8 cellular contexts compared by ENCODE assay signal in genomic region chr3:44954962-44955361, GRCh38. TPM values are rescaled to one million over a fixed set of nuclear protein-coding genes. Genes with fewer than 3 reads are reported as not detected.
A peak's percentile ranks its signal among the peaks of the same experiment; 100 is the strongest.
DNase-seq lines count a peak whose midpoint lies in the region; ATAC-seq, FAIRE-seq and TF ChIP-seq lines count a peak whose summit lies in the region.

No MANE protein-coding gene starts in this region.

- ATAC-seq in HG02763 (IDR thresholded peaks at IDR 0.05; ENCODE audit: unreplicated experiment) (peak; percentile 61), lung (ENCODE audit: insufficient read depth, low FRiP score) (peak; percentile 21), sciatic nerve (no peak)

- DNase-seq in GM12892 (ENCODE audit: insufficient read length) (peak; percentile 29), RPMI8226 (peak; percentile 60), lung (ENCODE audit: low spot score) (no peak), glutamatergic neuron (no peak), RKO (ENCODE audit: low spot score) (no peak), sciatic nerve (ENCODE audit: low spot score) (no peak)
- no peak for DNase-seq in T-helper 2 cell treated with Interferon-gamma antibody and Interleukin-4, amounts not matched to agents 5 μg/mL and 100 μg/mL, for 36 hours (ENCODE audit: low spot score)

- WGBS in lung, 2 donors, result 14 to 32% methylated on average over 3 of the region's 3 CpGs

- H3K4me3 ChIP-seq in lung, result no peak overlapping the region

- TF ChIP-seq POLR2A in GM12892 (IDR thresholded peaks at IDR 0.05; ENCODE audit: low read depth, low read length), result no peak

- H3K27ac ChIP-seq in lung (ENCODE audit: low read depth in 1 of 2, low read length in 1 of 2), result peak overlapping the region in 1 of 2 donors; percentile 85

- no peak overlapping the region for H3K4me3 Mint-ChIP-seq in glutamatergic neuron (ENCODE audit: unreplicated experiment)
- no peak overlapping the region for H3K4me3 Mint-ChIP-seq in T-helper 2 cell treated with Interferon-gamma antibody and Interleukin-4, amounts not matched to agents 5 μg/mL and 100 μg/mL, for 36 hours

- no peaks in the 10 kb centered on the region for H3K36me3 Mint-ChIP-seq in glutamatergic neuron (ENCODE audit: unreplicated experiment)
- peaks cover 4% of the 10 kb centered on the region for H3K36me3 Mint-ChIP-seq in T-helper 2 cell treated with Interferon-gamma antibody and Interleukin-4, amounts not matched to agents 5 μg/mL and 100 μg/mL, for 36 hours (ENCODE audit: low read depth)

- no peaks in the 10 kb centered on the region for H3K27me3 ChIP-seq in lung (ENCODE audit: control insufficient read depth, insufficient read depth)

- H3K27ac Mint-ChIP-seq in glutamatergic neuron (ENCODE audit: unreplicated experiment), result no peak overlapping the region
- H3K27ac Mint-ChIP-seq in T-helper 2 cell treated with Interferon-gamma antibody and Interleukin-4, amounts not matched to agents 5 μg/mL and 100 μg/mL, for 36 hours, result no peak overlapping the region

- H3K27me3 Mint-ChIP-seq in glutamatergic neuron (ENCODE audit: unreplicated experiment), result peaks cover 1% of the 10 kb centered on the region
- no peaks in the 10 kb centered on the region for H3K27me3 Mint-ChIP-seq in T-helper 2 cell treated with Interferon-gamma antibody and Interleukin-4, amounts not matched to agents 5 μg/mL and 100 μg/mL, for 36 hours (ENCODE audit: low read depth)

- TF ChIP-seq CTCF in lung (IDR thresholded peaks at IDR 0.05; ENCODE audit: control extremely low read depth, extremely low read depth) (no peak), glutamatergic neuron (IDR thresholded peaks at IDR 0.05; ENCODE audit: partially characterized antibody, unreplicated experiment) (no peak)

- H3K9me3 ChIP-seq in lung (ENCODE audit: control insufficient read depth in 2 of 2, insufficient read depth in 1 of 2, low read length in 1 of 2), result no peaks in the 10 kb centered on the region

- H3K4me1 Mint-ChIP-seq in glutamatergic neuron (ENCODE audit: low read depth, unreplicated experiment), result peaks cover 39% of the 10 kb centered on the region
- H3K4me1 Mint-ChIP-seq in T-helper 2 cell treated with Interferon-gamma antibody and Interleukin-4, amounts not matched to agents 5 μg/mL and 100 μg/mL, for 36 hours (ENCODE audit: low read depth), result peaks cover 5% of the 10 kb centered on the region

- H3K36me3 ChIP-seq in lung (ENCODE audit: control insufficient read depth in 2 of 2, insufficient read depth in 2 of 2, low read length in 2 of 2), result peaks cover 9 to 13% of the 10 kb centered on the region in 2 donors

- intact Hi-C loops in sciatic nerve (cut with DNase I), result no loop called here

- FAIRE-seq in GM12892 (lab: Jason Lieb, UNC), result no peak

- H3K4me1 ChIP-seq in lung (ENCODE audit: control insufficient read depth in 2 of 2, insufficient read depth in 2 of 2, low read length in 2 of 2), result peaks cover 0 to 20% of the 10 kb centered on the region in 2 donors

- H3K9me3 Mint-ChIP-seq in glutamatergic neuron (ENCODE audit: unreplicated experiment), result peaks cover 3% of the 10 kb centered on the region
- no peaks in the 10 kb centered on the region for H3K9me3 Mint-ChIP-seq in T-helper 2 cell treated with Interferon-gamma antibody and Interleukin-4, amounts not matched to agents 5 μg/mL and 100 μg/mL, for 36 hours

RNA-seq across cellular contexts. Expression of gene ZDHHC3, which starts 21.0 kb away (rescaled TPM):
- polyA plus RNA-seq in GM12892 (2012; ENCODE audit: missing spikeins), result 18.0 TPM
- 10 to 100 TPM; 93.9 to 96.2 TPM for total RNA-seq in lung
- 10 to 100 TPM; 49.8 to 62.0 TPM for polyA plus RNA-seq in lung
- 52.4 TPM for total RNA-seq in glutamatergic neuron (ENCODE audit: unreplicated experiment)
- total RNA-seq in sciatic nerve, result 85.1 TPM

RNA-seq across cellular contexts. Expression of gene EXOSC7, which starts 21.1 kb away (rescaled TPM):
- polyA plus RNA-seq in GM12892 (2012; ENCODE audit: missing spikeins), result 72.4 TPM
- total RNA-seq in lung (10 to 100 TPM; 37.4 to 52.3 TPM), glutamatergic neuron (ENCODE audit: unreplicated experiment) (30.9 TPM), sciatic nerve (36.9 TPM)
- polyA plus RNA-seq in lung, result 10 to 100 TPM; 40.8 to 67.2 TPM

Comparison
In these comparisons a context has a peak if more than half of its experiments do, and no peak if none do; other contexts are left out.
1. DNase-seq: peak in GM12892 (single experiment) and RPMI8226 (single experiment); none in lung (single experiment), glutamatergic neuron (single experiment), T-helper 2 cell treated with Interferon-gamma antibody and Interleukin-4, amounts not matched to agents 5 μg/mL and 100 μg/mL, for 36 hours (single experiment), RKO (single experiment) and sciatic nerve (single experiment).